ENCODE assay signal across 16 cellular contexts in the genomic region with DNA sequence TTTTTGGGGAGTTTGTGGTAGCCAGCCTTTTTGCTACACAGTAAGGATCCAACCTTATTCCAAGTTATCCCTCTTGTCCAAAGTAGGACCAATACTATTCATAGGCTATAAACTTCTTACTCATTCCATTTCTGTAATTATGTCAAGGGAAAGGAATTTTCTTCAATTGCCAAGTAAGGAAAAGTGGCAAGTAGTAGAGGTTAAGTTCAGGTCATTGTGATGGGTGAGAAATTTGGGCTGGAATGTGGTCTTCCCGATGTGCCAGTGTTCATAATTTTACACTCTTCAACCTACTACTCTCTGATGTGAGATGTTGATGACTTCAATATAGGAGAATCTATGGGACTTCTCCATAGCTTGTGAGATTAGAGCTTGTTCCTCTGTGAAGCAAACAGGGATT.
DNase-seq lines count a peak whose midpoint lies in the region; ATAC-seq, FAIRE-seq and TF ChIP-seq lines count a peak whose summit lies in the region.
"Had no signal": no experiment of that assay in that cellular context is flagged by ENCODE, and none has a peak within 500 bp of the region (broad histone marks: within the 10 kb centered on the region; RNA-seq: fewer than 3 reads in every experiment).

No MANE protein-coding gene starts in this region.

- no peaks in the 10 kb centered on the region for H3K9me3 ChIP-seq in left lung
- H3K9me3 ChIP-seq: SJCRH30 had no signal

- peak; percentile 35 for ATAC-seq in left lung
- no peak for ATAC-seq in GM21360 (IDR thresholded peaks at IDR 0.05; ENCODE audit: unreplicated experiment)

- peak; percentile 51 for FAIRE-seq in HTR-8/SVneo (lab: Jason Lieb, UNC)
- FAIRE-seq: keratinocyte had no signal

- intact Hi-C loops in left lung (cut with DNase I): no loop called here

- in situ Hi-C loops in brain microvascular endothelial cell (cut with HindIII; ENCODE audit: low pct_ligation_motif_present, low sequenced_read_pairs): no loop called here
- in situ Hi-C loops in GM13976 (cut with MboI; ENCODE audit: low sequenced_read_pairs, unreplicated experiment): no loop called here

- H3K4me3 ChIP-seq in AG04449 (ENCODE audit: low read depth, low read length) (no peak overlapping the region), brain microvascular endothelial cell (ENCODE audit: low read depth, low read length) (no peak overlapping the region), left lung (no peak overlapping the region)
- H3K4me3 ChIP-seq: SJCRH30 had no signal

- no peaks in the 10 kb centered on the region for H3K27me3 ChIP-seq in brain microvascular endothelial cell (replicated peaks)
- H3K27me3 ChIP-seq in left lung: no peaks in the 10 kb centered on the region
- H3K27me3 ChIP-seq: SJCRH30 had no signal

- DNase-seq in AG04449 (ENCODE audit: low read depth, low spot score) (peak; percentile 88), HTR-8/SVneo (ENCODE audit: insufficient read length, low spot score) (peak; percentile 56), brain microvascular endothelial cell (peak; percentile 85), left lung (no peak), GM13976 (ENCODE audit: low spot score) (no peak), NCI-H2171 treated with DMSO at 0.1 percent for 48 hours (lab: John Stamatoyannopoulos, UW) (no peak), NCI-H446 treated with DMSO at 0.1 percent for 48 hours (lab: John Stamatoyannopoulos, UW) (no peak)
- DNase-seq: activated B cell treated with CpG ODN at 0.5 μM for 24 hours; activated T-cell treated with anti-CD3 and anti-CD28 coated beads, Interleukin-2, amount 50 U/mL, for 1 hour; aorta; GF-D8; naive B cell; NCI-H69 had no signal

- H3K4me1 ChIP-seq in left lung: no peaks in the 10 kb centered on the region

- no peaks in the 10 kb centered on the region for H3K36me3 ChIP-seq in brain microvascular endothelial cell (replicated peaks)
- no peaks in the 10 kb centered on the region for H3K36me3 ChIP-seq in left lung
- H3K36me3 ChIP-seq: SJCRH30 had no signal

- peak overlapping the region; percentile 87 for H3K27ac ChIP-seq in brain microvascular endothelial cell
- no peak overlapping the region for H3K27ac ChIP-seq in left lung
- H3K27ac ChIP-seq: SJCRH30 had no signal

- CTCF ChIA-PET in AG04449 (lab: Yijun Ruan, JAX): interaction anchor here (1.4 kb wide), 2 partner anchors 82 to 403 kb away, joined by 4 to 6 read pairs; no protein-coding TSS in a partner anchor

- TF ChIP-seq CTCF in AG04449 (IDR thresholded peaks at IDR 0.05; ENCODE audit: insufficient read depth, low read length, missing control alignments) (no peak), brain microvascular endothelial cell (IDR thresholded peaks at IDR 0.05; ENCODE audit: low read depth, low read length, missing control alignments) (no peak), left lung (IDR thresholded peaks at IDR 0.05) (no peak), GM13976 (IDR thresholded peaks at IDR 0.05; ENCODE audit: borderline replicate concordance, control extremely low read depth, extremely low read depth, insufficient read depth, missing control alignments) (no peak)

- POLR2A ChIA-PET in AG04449 (lab: Yijun Ruan, JAX): interaction anchor here (0.8 to 1.9 kb wide), 5 partner anchors 11 to 1057 kb away, joined by 3 to 6 read pairs (median 4); a partner anchor contains a TSS

Comparison
In these comparisons a context has a peak if more than half of its experiments do, and no peak if none do; other contexts are left out.
1. DNase-seq: peak in AG04449 (single experiment), HTR-8/SVneo (single experiment) and brain microvascular endothelial cell (single experiment); none in left lung (0 of 2), GM13976 (single experiment), NCI-H2171 treated with DMSO at 0.1 percent for 48 hours (single experiment) and NCI-H446 treated with DMSO at 0.1 percent for 48 hours (single experiment).